ENCODE assay signal across 26 cellular contexts in genomic region chr9:119195521-119195920, GRCh38.
"Had no signal": no experiment of that assay in that cellular context is flagged by ENCODE, and none has a peak within 500 bp of the region (broad histone marks: within the 10 kb centered on the region; RNA-seq: fewer than 3 reads in every experiment).

No MANE protein-coding gene starts in this region.

- DNase-seq: activated CD4-positive, alpha-beta T cell treated with anti-CD3 and anti-CD28 coated beads for 4 hours; activated CD8-positive, alpha-beta memory T cell treated with anti-CD3 and anti-CD28 coated beads, Interleukin-2, amount 50 U/mL, for 4 hours; activated CD8-positive, alpha-beta T cell treated with anti-CD3 and anti-CD28 coated beads for 36 hours; activated naive CD4-positive, alpha-beta T cell treated with anti-CD3 and anti-CD28 coated beads, Interleukin-2, amount 50 U/mL, for 16 hours; activated naive CD8-positive, alpha-beta T cell treated with anti-CD3 and anti-CD28 coated beads, Interleukin-2, amount 10 ng/mL, durations not matched to agents 7 days and 5 days; activated T-cell treated with anti-CD3 and anti-CD28 coated beads, Interleukin-2, amount 50 U/mL, for 72 hours; adrenal gland; anterior cingulate cortex; cerebellar nuclear complex; KG1; NCI-H1092; NCI-H1436; NCI-H1694 treated with DMSO at 0.1 percent for 48 hours; NCI-H2029 treated with DMSO at 0.1 percent for 48 hours; NCI-H345; NCI-H510A; NCI-H526 treated with DMSO at 0.1 percent for 48 hours; NK-92 treated with Interleukin-12 subunit alpha and Interleukin-12 subunit beta, amount 100 ng/mL, for 24 hours; OCI-M1; RPMI8226; T-helper 1 cell had no signal

- H3K4me3 Mint-ChIP-seq: activated CD8-positive, alpha-beta T cell treated with anti-CD3 and anti-CD28 coated beads for 36 hours; activated naive CD8-positive, alpha-beta T cell treated with anti-CD3 and anti-CD28 coated beads, Interleukin-2, amount 10 ng/mL, durations not matched to agents 7 days and 5 days; activated T-cell treated with anti-CD3 and anti-CD28 coated beads, Interleukin-2, amount 50 U/mL, for 72 hours had no signal

- H3K4me1 ChIP-seq: adrenal gland had no signal

- H3K27ac ChIP-seq: adrenal gland, SK-N-MC, VCaP had no signal

- H3K36me3 ChIP-seq: adrenal gland had no signal

- H3K27me3 Mint-ChIP-seq: activated CD8-positive, alpha-beta T cell treated with anti-CD3 and anti-CD28 coated beads for 36 hours; activated naive CD8-positive, alpha-beta T cell treated with anti-CD3 and anti-CD28 coated beads, Interleukin-2, amount 10 ng/mL, durations not matched to agents 7 days and 5 days had no signal

- H3K36me3 Mint-ChIP-seq: activated naive CD8-positive, alpha-beta T cell treated with anti-CD3 and anti-CD28 coated beads, Interleukin-2, amount 10 ng/mL, durations not matched to agents 7 days and 5 days had no signal

- H3K27me3 ChIP-seq: adrenal gland had no signal

- H3K9me3 Mint-ChIP-seq: activated CD8-positive, alpha-beta T cell treated with anti-CD3 and anti-CD28 coated beads for 36 hours; activated naive CD8-positive, alpha-beta T cell treated with anti-CD3 and anti-CD28 coated beads, Interleukin-2, amount 10 ng/mL, durations not matched to agents 7 days and 5 days; activated T-helper 2 cell treated with anti-CD3 and anti-CD28 coated beads, Interferon-gamma antibody, Interleukin-2, Interleukin-4, amounts not matched to agents 10 μg/mL and 5 μg/mL and 100 μg/mL, durations not matched to agents 14 hours and 24 hours and 36 hours had no signal

- ATAC-seq: activated CD8-positive, alpha-beta T cell treated with anti-CD3 and anti-CD28 coated beads for 36 hours; activated T-cell treated with anti-CD3 and anti-CD28 coated beads, Interleukin-2, amount 50 U/mL, for 72 hours; Panc1; Right ventricle myocardium inferior had no signal

- H3K9me3 ChIP-seq: adrenal gland had no signal

- H3K4me1 Mint-ChIP-seq: activated naive CD8-positive, alpha-beta T cell treated with anti-CD3 and anti-CD28 coated beads, Interleukin-2, amount 10 ng/mL, durations not matched to agents 7 days and 5 days had no signal

- H3K4me3 ChIP-seq: adrenal gland, SK-N-MC had no signal

- H3K27ac Mint-ChIP-seq: activated CD8-positive, alpha-beta T cell treated with anti-CD3 and anti-CD28 coated beads for 36 hours; activated naive CD8-positive, alpha-beta T cell treated with anti-CD3 and anti-CD28 coated beads, Interleukin-2, amount 10 ng/mL, durations not matched to agents 7 days and 5 days; activated T-cell treated with anti-CD3 and anti-CD28 coated beads, Interleukin-2, amount 50 U/mL, for 72 hours; activated T-helper 2 cell treated with anti-CD3 and anti-CD28 coated beads, Interferon-gamma antibody, Interleukin-2, Interleukin-4, amounts not matched to agents 10 μg/mL and 5 μg/mL and 100 μg/mL, durations not matched to agents 14 hours and 24 hours and 36 hours had no signal
